ENCODE assay signal across 23 cellular contexts in the genomic region with DNA sequence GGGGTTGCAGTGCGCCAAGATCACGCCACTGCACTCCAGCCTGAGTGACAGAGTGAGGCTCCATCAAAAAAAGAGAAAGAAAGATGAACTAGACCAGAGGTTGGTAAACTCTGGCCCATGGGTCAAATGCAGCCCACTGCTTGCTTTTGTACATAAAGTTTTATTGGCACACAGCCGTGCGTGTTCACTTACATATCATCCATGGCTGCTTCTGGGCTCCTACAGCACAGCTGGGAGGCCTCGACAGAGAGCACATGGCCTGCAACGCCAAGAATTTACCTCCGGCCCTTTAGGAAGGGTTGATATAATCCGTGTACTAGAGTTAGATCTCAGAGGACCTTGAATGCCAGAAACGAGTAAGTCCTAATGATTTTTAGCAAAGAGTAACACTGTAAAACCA. TPM values are rescaled to one million over a fixed set of nuclear protein-coding genes. Genes with fewer than 3 reads are reported as not detected.
"Had no signal": no experiment of that assay in that cellular context is flagged by ENCODE, and none has a peak within 500 bp of the region (broad histone marks: within the 10 kb centered on the region; RNA-seq: fewer than 3 reads in every experiment).

No MANE protein-coding gene starts in this region.

- H3K4me3 ChIP-seq: MG63 had no signal

- H3K9ac ChIP-seq: SK-N-SH had no signal

- H3K36me3 ChIP-seq: MG63 had no signal

- H3K4me2 ChIP-seq: SK-N-SH had no signal

- DNase-seq: Karpas-422, KG1, MG63, NCI-H1092, NCI-H1105 treated with DMSO at 0.1 percent for 48 hours, NCI-H1417 treated with DMSO at 0.1 percent for 48 hours, NCI-H146, NCI-H1694 treated with DMSO at 0.1 percent for 48 hours, NCI-H1930, NCI-H2081, NCI-H2107, NCI-H2171, NCI-H226, NCI-H446, NCI-H510A, NCI-H524 treated with DMSO at 0.1 percent for 48 hours, NCI-H69, NCI-H774, SHP77, SK-N-SH, SW 1271 had no signal

- H3K9me3 ChIP-seq: MG63, SK-N-SH had no signal

- H3K27ac ChIP-seq: RWPE1 had no signal

- H3K27me3 ChIP-seq: MG63 had no signal

RNA-seq across cellular contexts. Expression of a gene that starts 46.0 kb away (rescaled TPM):
- total RNA-seq: HT1080 had no signal
